Comparison of ENCODE assay signal across 14 cellular contexts in the genomic region with DNA sequence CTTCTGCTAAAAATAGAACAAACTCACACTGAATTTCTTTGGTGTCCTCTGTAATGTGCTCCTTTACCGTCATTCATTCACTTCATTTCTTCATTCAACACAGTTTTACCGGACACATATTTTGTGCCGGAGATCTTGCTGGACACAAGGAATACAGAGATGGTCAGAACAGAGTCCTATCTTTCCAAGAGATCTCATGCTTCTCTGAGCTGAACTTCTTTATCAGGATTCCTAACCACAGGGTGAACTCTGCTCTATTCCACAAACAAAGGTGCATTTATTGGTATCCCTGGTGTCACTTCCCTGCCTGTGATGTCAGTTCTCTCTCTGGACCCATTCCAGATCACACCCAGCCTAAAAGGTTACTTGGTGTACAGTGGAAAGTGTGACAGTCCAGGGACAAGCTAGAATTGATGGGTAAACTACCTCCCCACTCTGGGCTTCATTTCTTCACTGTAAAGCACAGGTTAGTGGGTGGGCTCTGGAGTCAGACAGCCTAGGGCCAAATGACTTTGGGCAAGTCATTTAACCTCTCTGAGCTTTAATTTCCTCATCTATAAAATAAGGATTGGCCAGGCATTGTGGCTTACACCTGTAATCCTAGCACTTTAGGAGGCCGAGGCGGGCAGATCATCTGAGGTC. TPM values are rescaled to one million over a fixed set of nuclear protein-coding genes. Genes with fewer than 3 reads are reported as not detected.
DNase-seq lines count a peak whose midpoint lies in the region; ATAC-seq, FAIRE-seq and TF ChIP-seq lines count a peak whose summit lies in the region.
"Had no signal": no experiment of that assay in that cellular context is flagged by ENCODE, and none has a peak within 500 bp of the region (broad histone marks: within the 10 kb centered on the region; RNA-seq: fewer than 3 reads in every experiment).

No MANE protein-coding gene starts in this region.

- H3K9me3 ChIP-seq in IMR-90 (ENCODE audit: control insufficient read depth, insufficient read depth, low read length), result no peaks in the 10 kb centered on the region
- no peaks in the 10 kb centered on the region for H3K9me3 ChIP-seq in GM12878 (replicated peaks; ENCODE audit: control insufficient read depth, insufficient read depth, low read length)
- no peaks in the 10 kb centered on the region for H3K9me3 ChIP-seq in mucosa of rectum (ENCODE audit: control insufficient read depth in 2 of 2, low read length in 2 of 2)

- no peak for TF ChIP-seq EP300 in GM12878 (IDR thresholded peaks at IDR 0.05; ENCODE audit: borderline replicate concordance in 1 of 2, control insufficient read depth in 1 of 2, low read depth in 2 of 2, low read length in 2 of 2)

- no peak for TF ChIP-seq POLR2A in IMR-90 (IDR thresholded peaks at IDR 0.05; ENCODE audit: low read depth, low read length)
- TF ChIP-seq POLR2A in GM12878 (IDR thresholded peaks at IDR 0.05; ENCODE audit: low read depth, low read length), result no peak

- dilution Hi-C loops in IMR-90 (cut with HindIII; ENCODE audit: low sequenced_read_pairs, unreplicated experiment), result no loop called here

- BruUV-seq in IMR-90 (replicated peaks; lab: Mats Ljungman, UMichigan), result no TSS peak
- BruUV-seq in GM12878 (replicated peaks; lab: Mats Ljungman, UMichigan), result no TSS peak

- peaks cover 10% of the 10 kb centered on the region for H3K9me1 ChIP-seq in IMR-90 (ENCODE audit: insufficient read depth, low read length)

- H2AK5ac ChIP-seq in IMR-90 (ENCODE audit: low read depth, low read length), result no peak overlapping the region

- H3K4me1 ChIP-seq in IMR-90 (ENCODE audit: control insufficient read depth, insufficient read depth, low read length) (0 out of 2 replicates have a peak, but pooled peaks cover 2% of the 10 kb centered on the region), GM12878 (ENCODE audit: control insufficient read depth, insufficient read depth, low read length) (peaks cover 6% of the 10 kb centered on the region), mucosa of rectum (ENCODE audit: control insufficient read depth in 2 of 2, insufficient read depth in 2 of 2, low read length in 2 of 2) (peaks cover 14 to 28% of the 10 kb centered on the region in 2 donors)

- RAD21 ChIA-PET in GM12878 (lab: Charles Lee; ENCODE audit: unreplicated experiment), result no interaction called here

- H3K27ac ChIP-seq in IMR-90 (ENCODE audit: insufficient read depth, low read length) (no peak overlapping the region), GM12878 (ENCODE audit: control insufficient read depth, insufficient read depth) (no peak overlapping the region), mucosa of rectum (ENCODE audit: low read depth in 2 of 2, low read length in 2 of 2) (peak overlapping the region; percentile 69 to 86)
- H3K27ac ChIP-seq: C4-2B had no signal

- H3K79me2 ChIP-seq in GM12878 (ENCODE audit: control insufficient read depth, insufficient read depth, low read length), result peaks cover 29% of the 10 kb centered on the region

- in situ Hi-C loops in IMR-90 (cut with MboI; ENCODE audit: low sequenced_read_pairs), result no loop called here
- in situ Hi-C loops in GM12878 (cut with MboI), result loop anchor here (5.0 kb wide), 1 partner anchor 327 kb away; no protein-coding TSS in a partner anchor

- H3K18ac ChIP-seq in IMR-90 (ENCODE audit: low read depth, low read length), result no peak overlapping the region

- H2BK120ac ChIP-seq in IMR-90 (ENCODE audit: low read depth, low read length), result no peak overlapping the region

- H2AFZ ChIP-seq in IMR-90 (replicated peaks; ENCODE audit: low read length, poor library complexity) (no peak overlapping the region), GM12878 (ENCODE audit: control insufficient read depth, low read depth, low read length) (no peak overlapping the region)

- DNase-seq in COLO829 (ENCODE audit: low spot score) (peak; percentile 96), IMR-90 (no peak), GM12878 (ENCODE audit: low read depth, low spot score) (no peak), NCI-H2171 treated with DMSO at 0.1 percent for 48 hours (lab: John Stamatoyannopoulos, UW) (no peak)
- no peak for DNase-seq in activated effector memory CD4-positive, alpha-beta T cell treated with anti-CD3 and anti-CD28 coated beads, Interleukin-2, amount 50 U/mL, for 16 hours
- DNase-seq: activated CD4-positive, alpha-beta T cell treated with anti-CD3 and anti-CD28 coated beads, Interleukin-2, amount 50 U/mL, for 4 hours; activated naive CD4-positive, alpha-beta T cell treated with Interleukin-2 at 50 U/mL for 16 hours; NCI-H2171 had no signal

- H3K4me3 ChIP-seq in IMR-90 (ENCODE audit: insufficient read depth, low read depth, low read length), result no peak overlapping the region
- H3K4me3 ChIP-seq in GM12878, result no peak overlapping the region
- H3K4me3 ChIP-seq in mucosa of rectum (ENCODE audit: low read length in 2 of 2), result no peak overlapping the region

- H3K4ac ChIP-seq in IMR-90 (ENCODE audit: low read depth, low read length), result no peak overlapping the region

- H4K20me1 ChIP-seq in IMR-90 (ENCODE audit: insufficient read depth, low read length), result peaks cover 2% of the 10 kb centered on the region; the same call in 1 of the 2 replicates
- H4K20me1 ChIP-seq in GM12878 (ENCODE audit: control insufficient read depth, insufficient read depth), result no peaks in the 10 kb centered on the region

- H4K5ac ChIP-seq in IMR-90 (ENCODE audit: low read depth, low read length), result no peak overlapping the region

- H2BK5ac ChIP-seq in IMR-90 (ENCODE audit: low read depth, low read length, poor library complexity, severe bottlenecking), result no peak overlapping the region

- POLR2A ChIA-PET in IMR-90 (lab: Charles Lee; ENCODE audit: unreplicated experiment), result no interaction called here
- POLR2A ChIA-PET in GM12878 (lab: Charles Lee), result interaction anchor here (0.5 to 1.1 kb wide), 3 partner anchors 12 to 415 kb away, joined by 3 to 7 read pairs (median 3); a partner anchor contains a TSS

- CTCF ChIA-PET in IMR-90 (lab: Yijun Ruan, JAX) (no interaction called here), GM12878 (lab: Yijun Ruan, JAX) (interaction anchor here (0.6 to 1.7 kb wide), 4 partner anchors 13 to 299 kb away, joined by 3 to 5 read pairs (median 4); a partner anchor contains a TSS)

- ATAC-seq in IMR-90 (ENCODE audit: low read depth) (no peak), GM12878 (no peak), GM21529 (IDR thresholded peaks at IDR 0.05; ENCODE audit: unreplicated experiment) (no peak), HG02798 (IDR thresholded peaks at IDR 0.05; ENCODE audit: poor library complexity, unreplicated experiment) (no peak)
- ATAC-seq: sciatic nerve had no signal

- peaks cover 32% of the 10 kb centered on the region for H3K36me3 ChIP-seq in IMR-90 (ENCODE audit: control insufficient read depth, insufficient read depth, low read length)
- H3K36me3 ChIP-seq in GM12878 (ENCODE audit: control insufficient read depth in 2 of 2, insufficient read depth in 2 of 2, low read length in 1 of 2), result peaks cover 8 to 21% of the 10 kb centered on the region in 2 experiments
- peaks cover 26 to 28% of the 10 kb centered on the region in 2 donors for H3K36me3 ChIP-seq in mucosa of rectum (ENCODE audit: control insufficient read depth in 2 of 2, insufficient read depth in 2 of 2, low read length in 2 of 2)

- no peak for FAIRE-seq in GM12878 (lab: Jason Lieb, UNC)

- no peak overlapping the region for H3K4me2 ChIP-seq in IMR-90 (ENCODE audit: low read depth, low read length)
- H3K4me2 ChIP-seq in GM12878 (ENCODE audit: control insufficient read depth, insufficient read depth), result peak overlapping the region; percentile 4; the same call in 1 of the 2 replicates

- TF ChIP-seq RAD21 in IMR-90 (IDR thresholded peaks at IDR 0.05; ENCODE audit: low read length) (no peak), GM12878 (IDR thresholded peaks at IDR 0.05; ENCODE audit: insufficient read depth, low read depth, low read length) (no peak)

- H3K27me3 ChIP-seq in IMR-90 (ENCODE audit: control insufficient read depth, insufficient read depth, low read length) (no peaks in the 10 kb centered on the region), GM12878 (replicated peaks in 1 of 2; ENCODE audit: control insufficient read depth in 2 of 2, insufficient read depth in 2 of 2, low read length in 1 of 2) (no peaks in the 10 kb centered on the region), mucosa of rectum (ENCODE audit: control insufficient read depth in 2 of 2, insufficient read depth in 2 of 2, low read length in 2 of 2) (no peaks in the 10 kb centered on the region)

- H3K79me1 ChIP-seq in IMR-90 (ENCODE audit: low read depth in 1 of 2, low read length in 2 of 2), result peaks cover 0 to 28% of the 10 kb centered on the region in 2 experiments; a peak in 3 of 4 replicates

- no peak overlapping the region for H4K8ac ChIP-seq in IMR-90 (ENCODE audit: low read depth in 2 of 2, low read length in 2 of 2)

- no peak overlapping the region for H4K91ac ChIP-seq in IMR-90 (ENCODE audit: insufficient read depth, low read depth, low read length)

- H2AK9ac ChIP-seq in IMR-90 (replicated peaks; ENCODE audit: low read depth, low read length, poor library complexity), result peak overlapping the region; percentile 42

- WGBS in IMR-90 (ENCODE audit: extremely low coverage in 2 of 2, insufficient read length in 1 of 2), 2 experiments, result 86% methylated on average over 2 of the region's 5 CpGs; no CpG with 5 or more reads in 1 of the 2 experiments
- 97% methylated on average over 5 of the region's 5 CpGs for WGBS in GM12878 (ENCODE audit: insufficient coverage, insufficient replicate concordance, low lambda C conversion rate, missing lambda C conversion rate)

- TF ChIP-seq CTCF in IMR-90 (conservative IDR thresholded peaks at IDR 0.05; ENCODE audit: low read depth, low read length) (no peak), GM12878 (IDR thresholded peaks at IDR 0.05 in 2 of 3, conservative IDR thresholded peaks at IDR 0.05 in 1 of 3; ENCODE audit: control insufficient read depth in 2 of 3, extremely low read depth in 1 of 3, insufficient read depth in 1 of 3, low read depth in 3 of 3, low read length in 3 of 3) (no peak)

- H3K14ac ChIP-seq in IMR-90 (replicated peaks; ENCODE audit: low read depth, low read length), result no peak overlapping the region

- no peak overlapping the region for H3K23ac ChIP-seq in IMR-90 (ENCODE audit: low read depth, low read length)

- H3K56ac ChIP-seq in IMR-90 (ENCODE audit: extremely low read depth, insufficient read depth, low read length), result no peak overlapping the region

- H2BK20ac ChIP-seq in IMR-90 (ENCODE audit: low read depth, low read length), result no peak overlapping the region

- no peak overlapping the region for H3K9ac ChIP-seq in IMR-90 (ENCODE audit: low read depth, low read length)
- H3K9ac ChIP-seq in GM12878 (ENCODE audit: control insufficient read depth, insufficient read depth, low read length), result no peak overlapping the region
- peak overlapping the region in 1 of 2 donors; percentile 47 for H3K9ac ChIP-seq in mucosa of rectum (ENCODE audit: low read depth in 1 of 2, low read length in 2 of 2)

- intact Hi-C loops in IMR-90 (cut with micrococcal nuclease), result no loop called here
- intact Hi-C loops in GM12878 (cut with micrococcal nuclease; ENCODE audit: unreplicated experiment), result no loop called here

- no peak overlapping the region for H2BK15ac ChIP-seq in IMR-90 (ENCODE audit: low read depth, low read length)

- SMC1A ChIA-PET in GM12878 (lab: Charles Lee; ENCODE audit: uncharacterized antibody, unreplicated experiment), result interaction anchor here (0.6 to 1.7 kb wide), 3 partner anchors 13 to 54 kb away, joined by 3 to 4 read pairs (median 3); a partner anchor contains a TSS

RNA-seq across cellular contexts. Expression of a gene that starts 4.2 kb away (rescaled TPM):
- total RNA-seq in IMR-90 (2012; rRNA removed) (13.1 and 17.0 TPM in 2 replicates), GM12878 (2014; rRNA removed) (80.0 and 81.1 TPM in 2 replicates), GM12878 (2014; rRNA removed; fragmentation: Illumina TruSeq; extraction: Trizol) (30.7 and 35.5 TPM in 2 replicates), GM12878 (2021) (61.3 and 63.8 TPM in 2 replicates)
- polyA plus RNA-seq in IMR-90 (2012; rRNA removed) (15.0 and 15.8 TPM in 2 replicates), GM12878 (2011; rRNA removed) (50.9 and 66.8 TPM in 2 replicates), GM12878 (2014; fragmentation: Illumina TruSeq; extraction: Trizol) (25.6 and 57.7 TPM in 2 replicates), GM12878 (2014; fragmentation: Nextera tagmentation; extraction: Ambion mirVana) (10 to 100 TPM; 18.4 to 24.4 TPM), GM12878 (2014; rRNA removed) (69.8 and 81.6 TPM in 2 replicates), GM12878 (2016; fragmentation: Nextera tagmentation; extraction: Ambion mirVana) (10 to 100 TPM; 82.9 to 92.2 TPM)
- polyA plus RNA-seq in IMR-90 (2012; cell fraction: cytosol; rRNA removed), result 24.0 and 28.4 TPM in 2 replicates
- 20.7 and 29.0 TPM in 2 replicates for polyA plus RNA-seq in IMR-90 (2012; cell fraction: nucleus; rRNA removed; ENCODE audit: low replicate concordance)
- total RNA-seq in GM12878 (2013; cell fraction: nucleolus; rRNA removed), result 23.9 and 25.7 TPM in 2 replicates
- polyA plus RNA-seq in GM12878 (2011; ENCODE audit: low read depth), result 62.5 TPM
- 104 and 125 TPM in 2 replicates for polyA plus RNA-seq in GM12878 (2011; cell fraction: cytosol; rRNA removed)
- polyA plus RNA-seq in GM12878 (2011; cell fraction: nucleus; rRNA removed), result 117 and 118 TPM in 2 replicates
- polyA plus RNA-seq in GM12878 (2012), result 67.4 and 67.6 TPM in 2 replicates
- polyA minus RNA-seq in GM12878 (2011; rRNA and poly(A)+ RNA removed), result 29.8 and 57.8 TPM in 2 replicates
- polyA minus RNA-seq in GM12878 (2011; cell fraction: cytosol; rRNA and poly(A)+ RNA removed), result 16.7 and 22.4 TPM in 2 replicates
- 19.8 and 24.9 TPM in 2 replicates for polyA minus RNA-seq in GM12878 (2011; cell fraction: nucleus; rRNA and poly(A)+ RNA removed)

RNA-seq across cellular contexts. Expression of a gene that starts 11.4 kb away (rescaled TPM):
- total RNA-seq in IMR-90 (2012; rRNA removed) (81.1 and 101 TPM in 2 replicates), GM12878 (2014; rRNA removed) (6.5 and 8.6 TPM in 2 replicates), GM12878 (2014; rRNA removed; fragmentation: Illumina TruSeq; extraction: Trizol) (4.8 and 5.0 TPM in 2 replicates), GM12878 (2021) (15.7 and 19.8 TPM in 2 replicates)
- polyA plus RNA-seq in IMR-90 (2012; rRNA removed) (97.3 and 108 TPM in 2 replicates), GM12878 (2011; rRNA removed) (7.6 and 17.4 TPM in 2 replicates), GM12878 (2014; fragmentation: Illumina TruSeq; extraction: Trizol) (5.0 and 8.6 TPM in 2 replicates), GM12878 (2014; fragmentation: Nextera tagmentation; extraction: Ambion mirVana) (1 to 10 TPM; 6.0 to 7.8 TPM), GM12878 (2014; rRNA removed) (6.4 and 7.0 TPM in 2 replicates), GM12878 (2016; fragmentation: Nextera tagmentation; extraction: Ambion mirVana) (1 to 10 TPM; 7.0 to 9.0 TPM)
- polyA plus RNA-seq in IMR-90 (2012; cell fraction: cytosol; rRNA removed), result 71.0 and 147 TPM in 2 replicates
- 52.1 and 70.3 TPM in 2 replicates for polyA plus RNA-seq in IMR-90 (2012; cell fraction: nucleus; rRNA removed; ENCODE audit: low replicate concordance)
- total RNA-seq in GM12878 (2013; cell fraction: nucleolus; rRNA removed), result 11.7 and 11.8 TPM in 2 replicates
- polyA plus RNA-seq in GM12878 (2011; ENCODE audit: low read depth), result 8.9 TPM
- 16.5 and 17.3 TPM in 2 replicates for polyA plus RNA-seq in GM12878 (2011; cell fraction: cytosol; rRNA removed)
- 11.5 and 11.7 TPM in 2 replicates for polyA plus RNA-seq in GM12878 (2011; cell fraction: nucleus; rRNA removed)
- 16.4 and 24.1 TPM in 2 replicates for polyA plus RNA-seq in GM12878 (2012)
- 31.4 and 34.9 TPM in 2 replicates for polyA minus RNA-seq in GM12878 (2011; rRNA and poly(A)+ RNA removed)
- 11.6 and 14.4 TPM in 2 replicates for polyA minus RNA-seq in GM12878 (2011; cell fraction: cytosol; rRNA and poly(A)+ RNA removed)
- polyA minus RNA-seq in GM12878 (2011; cell fraction: nucleus; rRNA and poly(A)+ RNA removed), result 3.5 and 6.7 TPM in 2 replicates

RNA-seq across cellular contexts. Expression of a gene that starts 12.6 kb away (rescaled TPM):
- 1,595 and 1,663 TPM in 2 replicates for total RNA-seq in IMR-90 (2012; rRNA removed)
- 2,806 and 4,622 TPM in 2 replicates for polyA plus RNA-seq in IMR-90 (2012; rRNA removed)
- polyA plus RNA-seq in IMR-90 (2012; cell fraction: cytosol; rRNA removed), result 1,884 and 2,403 TPM in 2 replicates
- 413 and 1,434 TPM in 2 replicates for polyA plus RNA-seq in IMR-90 (2012; cell fraction: nucleus; rRNA removed; ENCODE audit: low replicate concordance)
- total RNA-seq in GM12878 (2013; cell fraction: nucleolus; rRNA removed), result 190 and 218 TPM in 2 replicates
- total RNA-seq in GM12878 (2014; rRNA removed), result 2,683 and 2,694 TPM in 2 replicates
- total RNA-seq in GM12878 (2014; rRNA removed; fragmentation: Illumina TruSeq; extraction: Trizol), result 3,457 and 3,568 TPM in 2 replicates
- 1,748 and 1,834 TPM in 2 replicates for total RNA-seq in GM12878 (2021)
- polyA plus RNA-seq in GM12878 (2011; ENCODE audit: low read depth), result 4,159 TPM
- polyA plus RNA-seq in GM12878 (2011; rRNA removed), result 5,833 and 6,934 TPM in 2 replicates
- 3,548 and 5,355 TPM in 2 replicates for polyA plus RNA-seq in GM12878 (2011; cell fraction: cytosol; rRNA removed)
- 1,437 and 1,774 TPM in 2 replicates for polyA plus RNA-seq in GM12878 (2011; cell fraction: nucleus; rRNA removed)
- 4,995 and 5,015 TPM in 2 replicates for polyA plus RNA-seq in GM12878 (2012)
- 5,212 and 5,530 TPM in 2 replicates for polyA plus RNA-seq in GM12878 (2014; fragmentation: Illumina TruSeq; extraction: Trizol)
- 1,000 to 10,000 TPM; 4,376 to 4,686 TPM for polyA plus RNA-seq in GM12878 (2014; fragmentation: Nextera tagmentation; extraction: Ambion mirVana)
- 3,489 and 4,101 TPM in 2 replicates for polyA plus RNA-seq in GM12878 (2014; rRNA removed)
- 1,000 to 10,000 TPM; 2,215 to 2,394 TPM for polyA plus RNA-seq in GM12878 (2016; fragmentation: Nextera tagmentation; extraction: Ambion mirVana)
- polyA minus RNA-seq in GM12878 (2011; rRNA and poly(A)+ RNA removed), result 802 and 808 TPM in 2 replicates
- polyA minus RNA-seq in GM12878 (2011; cell fraction: cytosol; rRNA and poly(A)+ RNA removed), result 414 and 501 TPM in 2 replicates
- polyA minus RNA-seq in GM12878 (2011; cell fraction: nucleus; rRNA and poly(A)+ RNA removed), result 173 and 223 TPM in 2 replicates

RNA-seq across cellular contexts. Expression of a gene that starts 14.2 kb away (rescaled TPM):
- total RNA-seq in IMR-90 (2012; rRNA removed) (1.1 TPM in 2 replicates), GM12878 (2014; rRNA removed) (not detected in 2 replicates), GM12878 (2014; rRNA removed; fragmentation: Illumina TruSeq; extraction: Trizol) (not detected in 2 replicates), GM12878 (2021) (not detected in 2 replicates)
- polyA plus RNA-seq in IMR-90 (2012; rRNA removed) (1.8 and 1.9 TPM in 2 replicates), GM12878 (2011; rRNA removed) (0.01 and 0.03 TPM in 2 replicates), GM12878 (2014; fragmentation: Illumina TruSeq; extraction: Trizol) (0.01 TPM in 1 of 2 replicates, not detected in the other), GM12878 (2014; fragmentation: Nextera tagmentation; extraction: Ambion mirVana) (not detected), GM12878 (2014; rRNA removed) (0.03 TPM in 1 of 2 replicates, not detected in the other), GM12878 (2016; fragmentation: Nextera tagmentation; extraction: Ambion mirVana) (under 1 TPM; 0.04 to 0.05 TPM)
- 2.1 and 2.5 TPM in 2 replicates for polyA plus RNA-seq in IMR-90 (2012; cell fraction: cytosol; rRNA removed)
- polyA plus RNA-seq in IMR-90 (2012; cell fraction: nucleus; rRNA removed; ENCODE audit: low replicate concordance), result 0.89 and 1.0 TPM in 2 replicates
- total RNA-seq in GM12878 (2013; cell fraction: nucleolus; rRNA removed), result not detected in 2 replicates
- not detected for polyA plus RNA-seq in GM12878 (2011; ENCODE audit: low read depth)
- 0.01 and 0.03 TPM in 2 replicates for polyA plus RNA-seq in GM12878 (2011; cell fraction: cytosol; rRNA removed)
- polyA plus RNA-seq in GM12878 (2011; cell fraction: nucleus; rRNA removed), result 0.03 and 0.07 TPM in 2 replicates
- 0.03 TPM in 2 replicates for polyA plus RNA-seq in GM12878 (2012)
- not detected in 2 replicates for polyA minus RNA-seq in GM12878 (2011; rRNA and poly(A)+ RNA removed)
- polyA minus RNA-seq in GM12878 (2011; cell fraction: cytosol; rRNA and poly(A)+ RNA removed), result not detected in 2 replicates
- polyA minus RNA-seq in GM12878 (2011; cell fraction: nucleus; rRNA and poly(A)+ RNA removed), result not detected in 2 replicates
- total RNA-seq: LHCN-M2 had no signal

RNA-seq across cellular contexts. Expression of a gene that starts 30.4 kb away (rescaled TPM):
- total RNA-seq in IMR-90 (2012; rRNA removed), result 7.0 and 8.1 TPM in 2 replicates
- polyA plus RNA-seq in IMR-90 (2012; rRNA removed), result 7.4 and 7.9 TPM in 2 replicates
- polyA plus RNA-seq in IMR-90 (2012; cell fraction: cytosol; rRNA removed), result 6.5 and 6.6 TPM in 2 replicates
- polyA plus RNA-seq in IMR-90 (2012; cell fraction: nucleus; rRNA removed; ENCODE audit: low replicate concordance), result 6.6 and 7.1 TPM in 2 replicates
- total RNA-seq in GM12878 (2013; cell fraction: nucleolus; rRNA removed), result 68.6 and 75.5 TPM in 2 replicates
- 8.1 and 8.3 TPM in 2 replicates for total RNA-seq in GM12878 (2014; rRNA removed)
- 5.7 and 5.9 TPM in 2 replicates for total RNA-seq in GM12878 (2014; rRNA removed; fragmentation: Illumina TruSeq; extraction: Trizol)
- total RNA-seq in GM12878 (2021), result 9.0 and 9.5 TPM in 2 replicates
- 6.1 TPM for polyA plus RNA-seq in GM12878 (2011; ENCODE audit: low read depth)
- 10.7 and 15.6 TPM in 2 replicates for polyA plus RNA-seq in GM12878 (2011; rRNA removed)
- 12.6 and 14.7 TPM in 2 replicates for polyA plus RNA-seq in GM12878 (2011; cell fraction: cytosol; rRNA removed)
- 11.4 and 15.9 TPM in 2 replicates for polyA plus RNA-seq in GM12878 (2011; cell fraction: nucleus; rRNA removed)
- polyA plus RNA-seq in GM12878 (2012), result 8.3 and 11.7 TPM in 2 replicates
- polyA plus RNA-seq in GM12878 (2014; fragmentation: Illumina TruSeq; extraction: Trizol), result 6.1 and 8.2 TPM in 2 replicates
- polyA plus RNA-seq in GM12878 (2014; fragmentation: Nextera tagmentation; extraction: Ambion mirVana), result 1 to 10 TPM; 2.9 to 3.0 TPM
- polyA plus RNA-seq in GM12878 (2014; rRNA removed), result 7.1 and 7.2 TPM in 2 replicates
- polyA plus RNA-seq in GM12878 (2016; fragmentation: Nextera tagmentation; extraction: Ambion mirVana), result 1 to 10 TPM; 8.7 to 9.6 TPM
- polyA minus RNA-seq in GM12878 (2011; rRNA and poly(A)+ RNA removed), result 22.2 and 26.2 TPM in 2 replicates
- polyA minus RNA-seq in GM12878 (2011; cell fraction: cytosol; rRNA and poly(A)+ RNA removed), result 4.7 and 5.6 TPM in 2 replicates
- polyA minus RNA-seq in GM12878 (2011; cell fraction: nucleus; rRNA and poly(A)+ RNA removed), result 8.2 and 14.3 TPM in 2 replicates

Comparison
In these comparisons a context has a peak if more than half of its experiments do, and no peak if none do; other contexts are left out.
1. H3K27ac ChIP-seq: peak in mucosa of rectum (2 of 2); none in IMR-90 (single experiment) and GM12878 (single experiment).